ENCODE assay signal across 1 cellular context in genomic region chr5:80346055-80346454, GRCh38.
TF ChIP-seq lines count a peak whose summit lies in the region.

No MANE protein-coding gene starts in this region.

TF ChIP-seq in IMR-90, 13 proteins besides CTCF, POLR2A, EP300 and RAD21 (continued from another document):
- TF ChIP-seq ELK1 (IDR thresholded peaks at IDR 0.05; ENCODE audit: borderline replicate concordance, low read depth, low read length) (no peak), CHD1 (IDR thresholded peaks at IDR 0.05; ENCODE audit: low read depth, low read length) (no peak), FOS (IDR thresholded peaks at IDR 0.05; ENCODE audit: low read depth, low read length) (no peak), MAZ (IDR thresholded peaks at IDR 0.05; ENCODE audit: borderline replicate concordance, low read depth, low read length) (no peak), RFX5 (IDR thresholded peaks at IDR 0.05; ENCODE audit: low read depth, low read length) (no peak), RCOR1 (IDR thresholded peaks at IDR 0.05; ENCODE audit: insufficient replicate concordance, low read length) (no peak), USF2 (IDR thresholded peaks at IDR 0.05; ENCODE audit: low read depth, low read length) (no peak)
